In the genomic region with DNA sequence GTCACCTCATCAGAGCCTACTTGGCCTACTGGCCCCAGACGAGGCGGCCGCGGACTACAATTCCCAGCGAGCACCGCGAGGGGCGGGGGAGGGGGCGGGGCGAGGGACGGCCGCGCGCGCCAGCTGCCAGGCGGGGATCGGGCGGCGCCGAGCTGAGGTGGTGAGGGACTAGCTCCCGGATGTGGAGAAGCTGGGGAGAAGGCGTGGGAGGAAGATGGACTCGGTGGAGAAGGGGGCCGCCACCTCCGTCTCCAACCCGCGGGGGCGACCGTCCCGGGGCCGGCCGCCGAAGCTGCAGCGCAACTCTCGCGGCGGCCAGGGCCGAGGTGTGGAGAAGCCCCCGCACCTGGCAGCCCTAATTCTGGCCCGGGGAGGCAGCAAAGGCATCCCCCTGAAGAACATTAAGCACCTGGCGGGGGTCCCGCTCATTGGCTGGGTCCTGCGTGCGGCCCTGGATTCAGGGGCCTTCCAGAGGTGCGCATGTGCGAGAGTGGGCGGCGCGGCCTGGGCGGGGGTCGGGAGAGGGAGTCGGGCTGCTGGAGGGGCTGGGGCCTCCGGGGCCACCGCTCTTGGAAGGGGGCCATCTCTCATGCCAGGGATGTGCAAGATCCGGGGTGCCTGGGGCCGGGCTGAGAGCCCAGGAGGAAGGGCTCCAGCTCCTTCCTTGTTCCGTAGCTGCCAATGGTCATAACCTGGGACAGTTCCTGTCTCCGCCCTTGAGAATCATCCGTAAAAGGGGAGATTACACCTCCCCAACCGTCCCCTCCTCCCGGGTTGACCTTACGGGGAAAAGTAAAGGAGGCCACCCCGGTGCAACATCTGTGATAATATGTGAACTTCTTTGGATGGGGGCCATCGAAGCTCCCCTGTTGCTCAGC, we compare ENCODE assay signal across 1 cellular context.
TF ChIP-seq lines count a peak whose summit lies in the region.

TSS of gene CMAS (plus strand) at position 129 of the 878 bp plus-strand sequence. CDS start at position 215, 86 bp downstream.

TF ChIP-seq in A549, 52 proteins besides CTCF, POLR2A, EP300 and RAD21 (continued from another document):
- TF ChIP-seq, protein P1, sequence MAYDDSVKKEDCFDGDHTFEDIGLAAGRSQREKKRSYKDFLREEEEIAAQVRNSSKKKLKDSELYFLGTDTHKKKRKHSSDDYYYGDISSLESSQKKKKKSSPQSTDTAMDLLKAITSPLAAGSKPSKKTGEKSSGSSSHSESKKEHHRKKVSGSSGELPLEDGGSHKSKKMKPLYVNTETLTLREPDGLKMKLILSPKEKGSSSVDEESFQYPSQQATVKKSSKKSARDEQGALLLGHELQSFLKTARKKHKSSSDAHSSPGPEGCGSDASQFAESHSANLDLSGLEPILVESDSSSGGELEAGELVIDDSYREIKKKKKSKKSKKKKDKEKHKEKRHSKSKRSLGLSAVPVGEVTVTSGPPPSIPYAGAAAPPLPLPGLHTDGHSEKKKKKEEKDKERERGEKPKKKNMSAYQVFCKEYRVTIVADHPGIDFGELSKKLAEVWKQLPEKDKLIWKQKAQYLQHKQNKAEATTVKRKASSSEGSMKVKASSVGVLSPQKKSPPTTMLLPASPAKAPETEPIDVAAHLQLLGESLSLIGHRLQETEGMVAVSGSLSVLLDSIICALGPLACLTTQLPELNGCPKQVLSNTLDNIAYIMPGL (CRISPR knock-in tag; IDR thresholded peaks at IDR 0.05; ENCODE audit: borderline replicate concordance) = no peak
- TF ChIP-seq CHD2 (IDR thresholded peaks at IDR 0.05; ENCODE audit: low read length, partially characterized antibody) (peak; percentile 8), NPAS2 (CRISPR knock-in tag; IDR thresholded peaks at IDR 0.05; ENCODE audit: borderline replicate concordance) (no peak), HOXB5 (CRISPR knock-in tag; IDR thresholded peaks at IDR 0.05) (no peak), HEYL (CRISPR knock-in tag; IDR thresholded peaks at IDR 0.05) (no peak), CEBPB (IDR thresholded peaks at IDR 0.05) (no peak), TP53 (CRISPR knock-in tag; IDR thresholded peaks at IDR 0.05) (no peak), REST (IDR thresholded peaks at IDR 0.05) (peak; percentile 77), GATA3 (IDR thresholded peaks at IDR 0.05; ENCODE audit: borderline replicate concordance) (no peak), CHD4 (IDR thresholded peaks at IDR 0.05; ENCODE audit: borderline replicate concordance) (no peak), CBX8 (IDR thresholded peaks at IDR 0.05) (no peak), MAFK (IDR thresholded peaks at IDR 0.05; ENCODE audit: partially characterized antibody) (no peak), MYC (IDR thresholded peaks at IDR 0.05; ENCODE audit: borderline replicate concordance, low read length) (no peak), FOSB (CRISPR knock-in tag; IDR thresholded peaks at IDR 0.05) (no peak), ZC3H11A (IDR thresholded peaks at IDR 0.05) (no peak), ZNF302 (CRISPR knock-in tag; IDR thresholded peaks at IDR 0.05) (no peak)
- TF ChIP-seq, protein P2, sequence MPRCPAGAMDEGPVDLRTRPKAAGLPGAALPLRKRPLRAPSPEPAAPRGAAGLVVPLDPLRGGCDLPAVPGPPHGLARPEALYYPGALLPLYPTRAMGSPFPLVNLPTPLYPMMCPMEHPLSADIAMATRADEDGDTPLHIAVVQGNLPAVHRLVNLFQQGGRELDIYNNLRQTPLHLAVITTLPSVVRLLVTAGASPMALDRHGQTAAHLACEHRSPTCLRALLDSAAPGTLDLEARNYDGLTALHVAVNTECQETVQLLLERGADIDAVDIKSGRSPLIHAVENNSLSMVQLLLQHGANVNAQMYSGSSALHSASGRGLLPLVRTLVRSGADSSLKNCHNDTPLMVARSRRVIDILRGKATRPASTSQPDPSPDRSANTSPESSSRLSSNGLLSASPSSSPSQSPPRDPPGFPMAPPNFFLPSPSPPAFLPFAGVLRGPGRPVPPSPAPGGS (IDR thresholded peaks at IDR 0.05) = 0 out of 3 replicates have a peak, but pooled peaks have one; percentile 49
- TF ChIP-seq, protein P3, sequence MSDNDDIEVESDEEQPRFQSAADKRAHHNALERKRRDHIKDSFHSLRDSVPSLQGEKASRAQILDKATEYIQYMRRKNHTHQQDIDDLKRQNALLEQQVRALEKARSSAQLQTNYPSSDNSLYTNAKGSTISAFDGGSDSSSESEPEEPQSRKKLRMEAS (IDR thresholded peaks at IDR 0.05) = peak; percentile 52; the same call in 1 of the 2 replicates
- TF ChIP-seq, protein P4, sequence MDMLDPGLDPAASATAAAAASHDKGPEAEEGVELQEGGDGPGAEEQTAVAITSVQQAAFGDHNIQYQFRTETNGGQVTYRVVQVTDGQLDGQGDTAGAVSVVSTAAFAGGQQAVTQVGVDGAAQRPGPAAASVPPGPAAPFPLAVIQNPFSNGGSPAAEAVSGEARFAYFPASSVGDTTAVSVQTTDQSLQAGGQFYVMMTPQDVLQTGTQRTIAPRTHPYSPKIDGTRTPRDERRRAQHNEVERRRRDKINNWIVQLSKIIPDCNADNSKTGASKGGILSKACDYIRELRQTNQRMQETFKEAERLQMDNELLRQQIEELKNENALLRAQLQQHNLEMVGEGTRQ (IDR thresholded peaks at IDR 0.05) = no peak
